ENCODE assay signal across 34 cellular contexts in genomic region chr7:35446091-35446490, GRCh38.
"Had no signal": no experiment of that assay in that cellular context is flagged by ENCODE, and none has a peak within 500 bp of the region (broad histone marks: within the 10 kb centered on the region; RNA-seq: fewer than 3 reads in every experiment).

No MANE protein-coding gene starts in this region.

- H3K36me3 ChIP-seq: ascending aorta, brain microvascular endothelial cell, esophagus squamous epithelium, neutrophil, sigmoid colon, stomach, thyroid gland, WERI-Rb-1 had no signal

- H3K36me3 Mint-ChIP-seq: activated naive CD8-positive, alpha-beta T cell treated with anti-CD3 and anti-CD28 coated beads for 36 hours; natural killer cell treated with Interleukin-12 subunit alpha and Interleukin-12 subunit beta and Interleukin-15 and Interleukin-18, amount 100 ng/mL, for 72 hours; stimulated activated naive B cell treated with anti-CD40 and anti-IgM and Interleukin-4, amounts not matched to agents 10 μg/mL and 1 μg/mL and 100 μg/mL, for 72 hours had no signal

- H3K4me3 ChIP-seq: ascending aorta, esophagus squamous epithelium, hepatocyte, lung, mucosa of descending colon, sigmoid colon, stomach, thyroid gland had no signal

- FAIRE-seq: endometrium, kidney, small intestine had no signal

- H3K4me1 ChIP-seq: ascending aorta, esophagus squamous epithelium, sigmoid colon, stomach, thyroid gland had no signal

- DNase-seq: activated CD4-positive, alpha-beta T cell treated with anti-CD3 and anti-CD28 coated beads for 48 hours; activated CD4-positive, alpha-beta T cell treated with anti-CD3 and anti-CD28 coated beads, Interleukin-2, amount 50 U/mL, for 48 hours; activated CD8-positive, alpha-beta memory T cell treated with anti-CD3 and anti-CD28 coated beads for 24 hours; activated effector memory CD4-positive, alpha-beta T cell treated with anti-CD3 and anti-CD28 coated beads, Interleukin-2, amount 50 U/mL, for 16 hours; activated naive CD4-positive, alpha-beta T cell treated with anti-CD3 and anti-CD28 coated beads for 36 hours; activated naive CD8-positive, alpha-beta T cell treated with anti-CD3 and anti-CD28 coated beads for 36 hours; brain microvascular endothelial cell; central memory CD4-positive, alpha-beta T cell; effector CD4-positive, alpha-beta T cell; esophagus squamous epithelium; foreskin melanocyte; kidney; mucosa of descending colon; sigmoid colon; small intestine; stimulated activated CD4-positive, alpha-beta T cell treated with anti-CD3 and anti-CD28 coated beads, Interleukin-1b, Interleukin-23, amount 100 ng/mL, for 48 hours; stimulated activated CD4-positive, alpha-beta T cell treated with anti-CD3 and anti-CD28 coated beads, Interleukin-4, amount 100 ng/mL, for 4 hours; stimulated activated naive B cell treated with anti-CD40 and anti-IgM and Interleukin-4, amounts not matched to agents 10 μg/mL and 1 μg/mL and 100 μg/mL, for 72 hours; stomach; SW 1271; T-helper 17 cell; T1000; thyroid gland; WERI-Rb-1 had no signal

- H3K9me3 Mint-ChIP-seq: activated naive CD4-positive, alpha-beta T cell treated with anti-CD3 and anti-CD28 coated beads for 36 hours; activated naive CD8-positive, alpha-beta T cell treated with anti-CD3 and anti-CD28 coated beads for 36 hours; activated T-helper 1 cell treated with anti-CD3 and anti-CD28 coated beads, Interleukin-12 subunit alpha, Interleukin-12 subunit beta, Interleukin-2, Interleukin-4 antibody, amounts not matched to agents 30 ng/mL and 10 ng/mL and 1 ng/mL, durations not matched to agents 14 hours and 24 hours and 36 hours; dendritic cell treated with granulocyte-macrophage colony-stimulating factor and Interleukin-4, amounts not matched to agents 40 ng/mL and 50 ng/mL, for 4 days; natural killer cell treated with Interleukin-12 subunit alpha and Interleukin-12 subunit beta and Interleukin-15 and Interleukin-18, amount 100 ng/mL, for 72 hours; stimulated activated naive B cell treated with anti-CD40 and anti-IgM and Interleukin-4, amounts not matched to agents 10 μg/mL and 1 μg/mL and 100 μg/mL, for 72 hours had no signal

- H3K4me3 Mint-ChIP-seq: activated naive CD4-positive, alpha-beta T cell treated with anti-CD3 and anti-CD28 coated beads for 36 hours; activated naive CD8-positive, alpha-beta T cell treated with anti-CD3 and anti-CD28 coated beads for 36 hours; activated T-helper 1 cell treated with anti-CD3 and anti-CD28 coated beads, Interleukin-12 subunit alpha, Interleukin-12 subunit beta, Interleukin-2, Interleukin-4 antibody, amounts not matched to agents 30 ng/mL and 10 ng/mL and 1 ng/mL, durations not matched to agents 14 hours and 24 hours and 36 hours; dendritic cell treated with granulocyte-macrophage colony-stimulating factor and Interleukin-4, amounts not matched to agents 40 ng/mL and 50 ng/mL, for 4 days; natural killer cell treated with Interleukin-12 subunit alpha and Interleukin-12 subunit beta and Interleukin-15 and Interleukin-18, amount 100 ng/mL, for 72 hours; stimulated activated naive B cell treated with anti-CD40 and anti-IgM and Interleukin-4, amounts not matched to agents 10 μg/mL and 1 μg/mL and 100 μg/mL, for 72 hours; T-helper 17 cell had no signal

- H3K27ac Mint-ChIP-seq: activated naive CD4-positive, alpha-beta T cell treated with anti-CD3 and anti-CD28 coated beads for 36 hours; activated naive CD8-positive, alpha-beta T cell treated with anti-CD3 and anti-CD28 coated beads for 36 hours; activated T-helper 1 cell treated with anti-CD3 and anti-CD28 coated beads, Interleukin-12 subunit alpha, Interleukin-12 subunit beta, Interleukin-2, Interleukin-4 antibody, amounts not matched to agents 30 ng/mL and 10 ng/mL and 1 ng/mL, durations not matched to agents 14 hours and 24 hours and 36 hours; dendritic cell treated with granulocyte-macrophage colony-stimulating factor and Interleukin-4, amounts not matched to agents 40 ng/mL and 50 ng/mL, for 4 days; natural killer cell treated with Interleukin-12 subunit alpha and Interleukin-12 subunit beta and Interleukin-15 and Interleukin-18, amount 100 ng/mL, for 72 hours; stimulated activated naive B cell treated with anti-CD40 and anti-IgM and Interleukin-4, amounts not matched to agents 10 μg/mL and 1 μg/mL and 100 μg/mL, for 72 hours; T-helper 17 cell had no signal

- H3K4me1 Mint-ChIP-seq: activated naive CD8-positive, alpha-beta T cell treated with anti-CD3 and anti-CD28 coated beads for 36 hours; stimulated activated naive B cell treated with anti-CD40 and anti-IgM and Interleukin-4, amounts not matched to agents 10 μg/mL and 1 μg/mL and 100 μg/mL, for 72 hours; T-helper 17 cell had no signal

- H3K27me3 ChIP-seq: ascending aorta, brain microvascular endothelial cell, esophagus squamous epithelium, hepatocyte, sigmoid colon, stomach, thyroid gland had no signal

- H3K27ac ChIP-seq: ascending aorta, brain microvascular endothelial cell, epithelial cell of prostate, esophagus squamous epithelium, hepatocyte, neutrophil, sigmoid colon, stomach, thyroid gland, WERI-Rb-1 had no signal

- ATAC-seq: activated CD4-positive, CD25-positive, alpha-beta regulatory T cell treated with anti-CD3 and anti-CD28 coated beads, Interleukin-2, amount 50 U/mL, for 24 hours; mucosa of descending colon; natural killer cell treated with Interleukin-12 subunit alpha and Interleukin-12 subunit beta and Interleukin-15 and Interleukin-18, amount 100 ng/mL, for 72 hours; stimulated activated naive B cell treated with anti-CD40 and anti-IgM and Interleukin-4, amounts not matched to agents 10 μg/mL and 1 μg/mL and 100 μg/mL, for 72 hours; T-helper 17 cell had no signal

- H3K9me3 ChIP-seq: ascending aorta, esophagus squamous epithelium, mucosa of descending colon, neutrophil, sigmoid colon, stomach, thyroid gland had no signal
